ENCODE assay signal across 9 cellular contexts in genomic region chr7:77254915-77255314, GRCh38. TPM values are rescaled to one million over a fixed set of nuclear protein-coding genes. Genes with fewer than 3 reads are reported as not detected.
"Had no signal": no experiment of that assay in that cellular context is flagged by ENCODE, and none has a peak within 500 bp of the region (broad histone marks: within the 10 kb centered on the region; RNA-seq: fewer than 3 reads in every experiment).

No MANE protein-coding gene starts in this region.

- DNase-seq: GM23248, GOT3, H9, HCEC 1CT, KBM-7 had no signal

- FAIRE-seq: H54, HTR-8/SVneo had no signal

- H3K4me2 ChIP-seq: KMS-11 had no signal

- H2AFZ ChIP-seq: GM23248 had no signal

- H3K9ac ChIP-seq: GM23248, KMS-11 had no signal

- H3K4me3 ChIP-seq: GM23248 had no signal

- H3K9me3 Mint-ChIP-seq: H9 had no signal

- H3K4me3 Mint-ChIP-seq: H9 had no signal

- H3K27ac Mint-ChIP-seq: H9 had no signal

- H3K27ac ChIP-seq: GM23248, KMS-11 had no signal

RNA-seq across cellular contexts. Expression of gene FGL2, which starts 55.3 kb away (rescaled TPM):
- total RNA-seq: H9, HT-29 had no signal
